Comparison of ENCODE assay signal across 18 cellular contexts in genomic region chr9:94176582-94176981, GRCh38.
DNase-seq lines count a peak whose midpoint lies in the region; ATAC-seq and TF ChIP-seq lines count a peak whose summit lies in the region.
"Had no signal": no experiment of that assay in that cellular context is flagged by ENCODE, and none has a peak within 500 bp of the region (broad histone marks: within the 10 kb centered on the region; RNA-seq: fewer than 3 reads in every experiment).

No MANE protein-coding gene starts in this region.

- peaks cover 79% of the 10 kb centered on the region for H3K4me1 Mint-ChIP-seq in CD8-positive, alpha-beta T cell (ENCODE audit: low read depth)
- H3K4me1 Mint-ChIP-seq in activated T-helper 2 cell treated with anti-CD3 and anti-CD28 coated beads, Interferon-gamma antibody, Interleukin-2, Interleukin-4, amounts not matched to agents 10 μg/mL and 5 μg/mL and 100 μg/mL, durations not matched to agents 14 hours and 24 hours and 36 hours (ENCODE audit: low read depth), result peaks cover 52% of the 10 kb centered on the region

- H3K79me2 ChIP-seq in ACC112 (ENCODE audit: control insufficient read depth, insufficient read depth, low read length, unreplicated experiment), result peaks cover 82% of the 10 kb centered on the region

- H3K9me3 Mint-ChIP-seq in CD8-positive, alpha-beta T cell, result no peaks in the 10 kb centered on the region
- H3K9me3 Mint-ChIP-seq in activated T-helper 2 cell treated with anti-CD3 and anti-CD28 coated beads, Interferon-gamma antibody, Interleukin-2, Interleukin-4, amounts not matched to agents 10 μg/mL and 5 μg/mL and 100 μg/mL, durations not matched to agents 14 hours and 24 hours and 36 hours, result no peaks in the 10 kb centered on the region
- H3K9me3 Mint-ChIP-seq: endodermal cell had no signal

- no peak overlapping the region for H3K4me3 ChIP-seq in ACC112 (ENCODE audit: low read depth, low read length)
- H3K4me3 ChIP-seq in CD8-positive, alpha-beta T cell (ENCODE audit: low read depth, low read length), result no peak overlapping the region
- no peak overlapping the region for H3K4me3 ChIP-seq in muscle layer of duodenum (ENCODE audit: low read depth in 1 of 2, low read length in 2 of 2)
- H3K4me3 ChIP-seq in H7 (ENCODE audit: insufficient read depth, low read depth, low read length), result no peak overlapping the region
- H3K4me3 ChIP-seq: GM23248, MG63, PC-9 had no signal

- no peak for TF ChIP-seq CTCF in CD8-positive, alpha-beta T cell (IDR thresholded peaks at IDR 0.05)

- intact Hi-C loops in CD8-positive, alpha-beta T cell (cut with DNase I, micrococcal nuclease), result loop anchor here in 1 of 2 experiments (10.0 kb wide), 2 partner anchors 602 to 1082 kb away; partner anchors contain the start of genes CARD19 and PHF2
- intact Hi-C loops in activated T-helper 2 cell treated with anti-CD3 and anti-CD28 coated beads, Interferon-gamma antibody, Interleukin-2, Interleukin-4, amounts not matched to agents 10 μg/mL and 5 μg/mL and 100 μg/mL, durations not matched to agents 14 hours and 24 hours and 36 hours (cut with micrococcal nuclease), result no loop called here

- H2AFZ ChIP-seq in ACC112 (ENCODE audit: low read length, unreplicated experiment), result no peak overlapping the region
- H2AFZ ChIP-seq: GM23248, PC-9 had no signal

- peak overlapping the region; percentile 76 for H3K27ac Mint-ChIP-seq in CD8-positive, alpha-beta T cell
- H3K27ac Mint-ChIP-seq in activated T-helper 2 cell treated with anti-CD3 and anti-CD28 coated beads, Interferon-gamma antibody, Interleukin-2, Interleukin-4, amounts not matched to agents 10 μg/mL and 5 μg/mL and 100 μg/mL, durations not matched to agents 14 hours and 24 hours and 36 hours, result peak overlapping the region; percentile 22
- H3K27ac Mint-ChIP-seq: endodermal cell had no signal

- H3K27me3 ChIP-seq in ACC112 (ENCODE audit: insufficient read depth, low read length) (no peaks in the 10 kb centered on the region), muscle layer of duodenum (ENCODE audit: low read depth, low read length) (no peaks in the 10 kb centered on the region), H7 (ENCODE audit: control insufficient read depth, insufficient read depth, low read length) (no peaks in the 10 kb centered on the region)
- H3K27me3 ChIP-seq in CD8-positive, alpha-beta T cell (ENCODE audit: insufficient read depth, low read length), result no peaks in the 10 kb centered on the region
- H3K27me3 ChIP-seq: MG63 had no signal

- H3K36me3 ChIP-seq in ACC112 (ENCODE audit: insufficient read depth, low read length) (peaks cover 50% of the 10 kb centered on the region), muscle layer of duodenum (ENCODE audit: control insufficient read depth in 1 of 2, insufficient read depth in 2 of 2, low read length in 2 of 2) (peaks cover 12 to 21% of the 10 kb centered on the region in 2 donors), H7 (replicated peaks; ENCODE audit: control insufficient read depth, insufficient read depth, low read length) (peaks cover 10% of the 10 kb centered on the region)
- H3K36me3 ChIP-seq in CD8-positive, alpha-beta T cell (ENCODE audit: insufficient read depth, low read length), result peaks cover 15% of the 10 kb centered on the region

- no peak overlapping the region for H3K4me3 Mint-ChIP-seq in CD8-positive, alpha-beta T cell
- no peak overlapping the region for H3K4me3 Mint-ChIP-seq in activated T-helper 2 cell treated with anti-CD3 and anti-CD28 coated beads, Interferon-gamma antibody, Interleukin-2, Interleukin-4, amounts not matched to agents 10 μg/mL and 5 μg/mL and 100 μg/mL, durations not matched to agents 14 hours and 24 hours and 36 hours (ENCODE audit: low read depth)
- H3K4me3 Mint-ChIP-seq: endodermal cell had no signal

- H3K27ac ChIP-seq in ACC112 (ENCODE audit: low read depth, low read length), result peak overlapping the region; percentile 51
- no peak overlapping the region for H3K27ac ChIP-seq in CD8-positive, alpha-beta T cell (ENCODE audit: low read depth, low read length)
- peak overlapping the region; percentile 14 for H3K27ac ChIP-seq in muscle layer of duodenum (ENCODE audit: low read length)
- H3K27ac ChIP-seq: GM23248, left ventricle myocardium inferior, PC-9 had no signal

- H3K4me1 ChIP-seq in ACC112 (ENCODE audit: control insufficient read depth, insufficient read depth, low read length, unreplicated experiment) (peaks cover 56% of the 10 kb centered on the region), muscle layer of duodenum (ENCODE audit: control insufficient read depth in 1 of 2, insufficient read depth in 2 of 2, low read length in 2 of 2) (peaks cover 29 to 73% of the 10 kb centered on the region in 2 donors)
- peaks cover 35% of the 10 kb centered on the region for H3K4me1 ChIP-seq in CD8-positive, alpha-beta T cell (ENCODE audit: insufficient read depth, low read length)

- H3K9me3 ChIP-seq in CD8-positive, alpha-beta T cell (ENCODE audit: low read length), result no peaks in the 10 kb centered on the region
- H3K9me3 ChIP-seq in muscle layer of duodenum (ENCODE audit: control insufficient read depth in 1 of 2, low read length in 2 of 2), result no peaks in the 10 kb centered on the region
- H3K9me3 ChIP-seq: left ventricle myocardium inferior, MG63 had no signal

- no peaks in the 10 kb centered on the region for H3K27me3 Mint-ChIP-seq in CD8-positive, alpha-beta T cell (ENCODE audit: low read depth)
- no peaks in the 10 kb centered on the region for H3K27me3 Mint-ChIP-seq in activated T-helper 2 cell treated with anti-CD3 and anti-CD28 coated beads, Interferon-gamma antibody, Interleukin-2, Interleukin-4, amounts not matched to agents 10 μg/mL and 5 μg/mL and 100 μg/mL, durations not matched to agents 14 hours and 24 hours and 36 hours (ENCODE audit: low read depth)

- CTCF ChIA-PET in CD8-positive, alpha-beta T cell (lab: Charles Lee), result interaction anchor here (1.3 kb wide), 1 partner anchor 110 kb away, joined by 3 read pairs; no protein-coding TSS in a partner anchor

- POLR2A ChIA-PET in CD8-positive, alpha-beta T cell (lab: Charles Lee), result no interaction called here

- ATAC-seq in CD8-positive, alpha-beta T cell, result no peak

- no peak for DNase-seq in CD8-positive, alpha-beta T cell
- no peak for DNase-seq in activated T-helper 2 cell treated with anti-CD3 and anti-CD28 coated beads, Interferon-gamma antibody, Interleukin-2, Interleukin-4, amounts not matched to agents 10 μg/mL and 5 μg/mL and 100 μg/mL, durations not matched to agents 14 hours and 24 hours and 36 hours (ENCODE audit: low spot score)
- no peak for DNase-seq in activated effector memory CD4-positive, alpha-beta T cell treated with Interleukin-2 at 50 U/mL for 16 hours
- no peak for DNase-seq in NCI-H1105 (lab: John Stamatoyannopoulos, UW)
- DNase-seq in iPS-NIHi7 (ENCODE audit: extremely low spot score), result no peak
- no peak for DNase-seq in H7
- DNase-seq: central memory CD4-positive, alpha-beta T cell; endodermal cell; foreskin fibroblast; GM23248; left ventricle myocardium inferior; MG63; NCI-H2081; NCI-H526 treated with DMSO at 0.1 percent for 48 hours; PC-9; substantia nigra had no signal

- peaks cover 61% of the 10 kb centered on the region for H3K36me3 Mint-ChIP-seq in CD8-positive, alpha-beta T cell
- H3K36me3 Mint-ChIP-seq in activated T-helper 2 cell treated with anti-CD3 and anti-CD28 coated beads, Interferon-gamma antibody, Interleukin-2, Interleukin-4, amounts not matched to agents 10 μg/mL and 5 μg/mL and 100 μg/mL, durations not matched to agents 14 hours and 24 hours and 36 hours (ENCODE audit: low read depth), result peaks cover 69% of the 10 kb centered on the region
